ENCODE assay signal across 10 cellular contexts in genomic region chr5:170631471-170632195, GRCh38.
A peak's percentile ranks its signal among the peaks of the same experiment; 100 is the strongest.
DNase-seq lines count a peak whose midpoint lies in the region; ATAC-seq and TF ChIP-seq lines count a peak whose summit lies in the region.
"Had no signal": no experiment of that assay in that cellular context is flagged by ENCODE, and none has a peak within 500 bp of the region (broad histone marks: within the 10 kb centered on the region; RNA-seq: fewer than 3 reads in every experiment).

No MANE protein-coding gene starts in this region.

- POLR2A ChIA-PET in activated CD8-positive, alpha-beta T cell treated with anti-CD3 and anti-CD28 coated beads for 36 hours (lab: Charles Lee), result interaction anchor here (0.5 kb wide), 2 partner anchors 21 to 537 kb away, joined by 3 read pairs; no protein-coding TSS in a partner anchor

- H3K36me3 Mint-ChIP-seq in activated CD8-positive, alpha-beta T cell treated with anti-CD3 and anti-CD28 coated beads for 36 hours (ENCODE audit: low read depth), result no peaks in the 10 kb centered on the region
- H3K36me3 Mint-ChIP-seq in natural killer cell treated with Interleukin-12 subunit alpha and Interleukin-12 subunit beta and Interleukin-15 and Interleukin-18, amount 100 ng/mL, for 72 hours, result no peaks in the 10 kb centered on the region

- H3K4me3 ChIP-seq in coronary artery, result no peak overlapping the region

- ATAC-seq in activated CD8-positive, alpha-beta T cell treated with anti-CD3 and anti-CD28 coated beads for 36 hours, result no peak
- ATAC-seq in natural killer cell treated with Interleukin-12 subunit alpha and Interleukin-12 subunit beta and Interleukin-15 and Interleukin-18, amount 100 ng/mL, for 72 hours, result no peak

- no peak overlapping the region for H3K4me3 Mint-ChIP-seq in activated CD8-positive, alpha-beta T cell treated with anti-CD3 and anti-CD28 coated beads for 36 hours
- no peak overlapping the region for H3K4me3 Mint-ChIP-seq in natural killer cell treated with Interleukin-12 subunit alpha and Interleukin-12 subunit beta and Interleukin-15 and Interleukin-18, amount 100 ng/mL, for 72 hours

- H3K9me3 Mint-ChIP-seq in activated CD8-positive, alpha-beta T cell treated with anti-CD3 and anti-CD28 coated beads for 36 hours, result no peaks in the 10 kb centered on the region
- no peaks in the 10 kb centered on the region for H3K9me3 Mint-ChIP-seq in natural killer cell treated with Interleukin-12 subunit alpha and Interleukin-12 subunit beta and Interleukin-15 and Interleukin-18, amount 100 ng/mL, for 72 hours

- H3K27ac ChIP-seq in coronary artery, result peak overlapping the region; percentile 25 to 92
- H3K27ac ChIP-seq: C4-2B had no signal

- no peak for TF ChIP-seq CTCF in coronary artery (IDR thresholded peaks at IDR 0.05)
- no peak for TF ChIP-seq CTCF in activated CD8-positive, alpha-beta T cell treated with anti-CD3 and anti-CD28 coated beads for 36 hours (IDR thresholded peaks at IDR 0.05)

- CTCF ChIA-PET in activated CD8-positive, alpha-beta T cell treated with anti-CD3 and anti-CD28 coated beads for 36 hours (lab: Charles Lee), result interaction anchor here (0.9 to 9.6 kb wide), 15 partner anchors 12 to 395 kb away, joined by 3 to 118 read pairs (median 4); no protein-coding TSS in a partner anchor

- peaks cover 16% of the 10 kb centered on the region for H3K4me1 Mint-ChIP-seq in activated CD8-positive, alpha-beta T cell treated with anti-CD3 and anti-CD28 coated beads for 36 hours (ENCODE audit: low read depth)
- peaks cover 14 to 16% of the 10 kb centered on the region in 2 donors for H3K4me1 Mint-ChIP-seq in natural killer cell treated with Interleukin-12 subunit alpha and Interleukin-12 subunit beta and Interleukin-15 and Interleukin-18, amount 100 ng/mL, for 72 hours (ENCODE audit: low read depth in 2 of 2)

- H3K27me3 Mint-ChIP-seq in activated CD8-positive, alpha-beta T cell treated with anti-CD3 and anti-CD28 coated beads for 36 hours, result peaks cover 6% of the 10 kb centered on the region
- H3K27me3 Mint-ChIP-seq in natural killer cell treated with Interleukin-12 subunit alpha and Interleukin-12 subunit beta and Interleukin-15 and Interleukin-18, amount 100 ng/mL, for 72 hours, result peaks cover 13 to 20% of the 10 kb centered on the region in 2 donors

- DNase-seq in 8988T, result peak; percentile 63
- peak; percentile 21 for DNase-seq in HT-29 (ENCODE audit: low spot score)
- peak; percentile 80 for DNase-seq in coronary artery (ENCODE audit: low spot score)
- DNase-seq in medulla oblongata (ENCODE audit: extremely low spot score), result peak; percentile 33
- no peak for DNase-seq in activated CD8-positive, alpha-beta T cell treated with anti-CD3 and anti-CD28 coated beads for 36 hours
- no peak for DNase-seq in natural killer cell treated with Interleukin-12 subunit alpha and Interleukin-12 subunit beta and Interleukin-15 and Interleukin-18, amount 100 ng/mL, for 72 hours (ENCODE audit: low spot score)
- DNase-seq in ureter (ENCODE audit: low spot score), result no peak
- DNase-seq in activated CD4-positive, alpha-beta T cell treated with anti-CD3 and anti-CD28 coated beads, Interleukin-2, amount 50 U/mL, for 1 hour, result no peak
- DNase-seq: activated CD4-positive, alpha-beta T cell treated with anti-CD3 and anti-CD28 coated beads, Interleukin-2, amount 50 U/mL, for 48 hours had no signal

- intact Hi-C loops in activated CD8-positive, alpha-beta T cell treated with anti-CD3 and anti-CD28 coated beads for 36 hours (cut with micrococcal nuclease), result loop anchor here (10.0 kb wide), 1 partner anchor 407 kb away; no protein-coding TSS in a partner anchor

- no peak overlapping the region for H3K27ac Mint-ChIP-seq in activated CD8-positive, alpha-beta T cell treated with anti-CD3 and anti-CD28 coated beads for 36 hours
- no peak overlapping the region for H3K27ac Mint-ChIP-seq in natural killer cell treated with Interleukin-12 subunit alpha and Interleukin-12 subunit beta and Interleukin-15 and Interleukin-18, amount 100 ng/mL, for 72 hours

Comparison
In these comparisons a context has a peak if more than half of its experiments do, and no peak if none do; other contexts are left out.
1. DNase-seq: peak in 8988T (single experiment), HT-29 (single experiment), coronary artery (single experiment) and medulla oblongata (single experiment); none in activated CD8-positive, alpha-beta T cell treated with anti-CD3 and anti-CD28 coated beads for 36 hours (single experiment), natural killer cell treated with Interleukin-12 subunit alpha and Interleukin-12 subunit beta and Interleukin-15 and Interleukin-18, amount 100 ng/mL, for 72 hours (single experiment), ureter (single experiment) and activated CD4-positive, alpha-beta T cell treated with anti-CD3 and anti-CD28 coated beads, Interleukin-2, amount 50 U/mL, for 1 hour (single experiment).